19 cellular contexts compared by ENCODE assay signal in genomic region chr15:39431371-39431770, GRCh38.
"Had no signal": no experiment of that assay in that cellular context is flagged by ENCODE, and none has a peak within 500 bp of the region (broad histone marks: within the 10 kb centered on the region; RNA-seq: fewer than 3 reads in every experiment).

No MANE protein-coding gene starts in this region.

- H3K27me3 ChIP-seq: suprapubic skin had no signal

- H3K4me1 ChIP-seq: prostate gland had no signal

- H3K27ac ChIP-seq: dorsolateral prefrontal cortex, prostate gland, suprapubic skin had no signal

- H3K4me3 ChIP-seq: dorsolateral prefrontal cortex, prostate gland, suprapubic skin had no signal

- H3K9me3 ChIP-seq: prostate gland, suprapubic skin had no signal

- DNase-seq: activated CD4-positive, CD25-positive, alpha-beta regulatory T cell treated with anti-CD3 and anti-CD28 coated beads, Interleukin-2, amount 50 U/mL, for 72 hours; activated naive CD8-positive, alpha-beta T cell treated with anti-CD3 and anti-CD28 coated beads for 36 hours; anterior cingulate cortex; dorsolateral prefrontal cortex; endodermal cell; erythroblast; glutamatergic neuron; hypothalamus; kidney glomerular epithelial cell; mesendoderm; nucleus accumbens; right cardiac atrium; small intestine; stimulated activated CD4-positive, alpha-beta T cell treated with anti-CD3 and anti-CD28 coated beads, Interleukin-4, amount 100 ng/mL, for 24 hours; stimulated activated naive CD4-positive, alpha-beta T cell had no signal

- H3K4me3 Mint-ChIP-seq: activated naive CD8-positive, alpha-beta T cell treated with anti-CD3 and anti-CD28 coated beads for 36 hours; activated T-helper 1 cell treated with anti-CD3 and anti-CD28 coated beads, Interleukin-12 subunit alpha, Interleukin-12 subunit beta, Interleukin-2, Interleukin-4 antibody, amounts not matched to agents 30 ng/mL and 10 ng/mL and 1 ng/mL, durations not matched to agents 14 hours and 24 hours and 36 hours; endodermal cell; natural killer cell treated with Interleukin-12 subunit alpha and Interleukin-12 subunit beta and Interleukin-15 and Interleukin-18, amount 100 ng/mL, for 72 hours had no signal

- FAIRE-seq: small intestine had no signal

- ATAC-seq: natural killer cell treated with Interleukin-12 subunit alpha and Interleukin-12 subunit beta and Interleukin-15 and Interleukin-18, amount 100 ng/mL, for 72 hours; right cardiac atrium had no signal

- H3K9me3 Mint-ChIP-seq: activated naive CD8-positive, alpha-beta T cell treated with anti-CD3 and anti-CD28 coated beads for 36 hours; natural killer cell treated with Interleukin-12 subunit alpha and Interleukin-12 subunit beta and Interleukin-15 and Interleukin-18, amount 100 ng/mL, for 72 hours had no signal

- H3K27ac Mint-ChIP-seq: activated naive CD8-positive, alpha-beta T cell treated with anti-CD3 and anti-CD28 coated beads for 36 hours; activated T-helper 1 cell treated with anti-CD3 and anti-CD28 coated beads, Interleukin-12 subunit alpha, Interleukin-12 subunit beta, Interleukin-2, Interleukin-4 antibody, amounts not matched to agents 30 ng/mL and 10 ng/mL and 1 ng/mL, durations not matched to agents 14 hours and 24 hours and 36 hours; endodermal cell; natural killer cell treated with Interleukin-12 subunit alpha and Interleukin-12 subunit beta and Interleukin-15 and Interleukin-18, amount 100 ng/mL, for 72 hours had no signal

- H3K36me3 ChIP-seq: prostate gland, suprapubic skin had no signal

- H3K36me3 Mint-ChIP-seq: activated naive CD8-positive, alpha-beta T cell treated with anti-CD3 and anti-CD28 coated beads for 36 hours had no signal
